ENCODE assay signal across 28 cellular contexts in the genomic region with DNA sequence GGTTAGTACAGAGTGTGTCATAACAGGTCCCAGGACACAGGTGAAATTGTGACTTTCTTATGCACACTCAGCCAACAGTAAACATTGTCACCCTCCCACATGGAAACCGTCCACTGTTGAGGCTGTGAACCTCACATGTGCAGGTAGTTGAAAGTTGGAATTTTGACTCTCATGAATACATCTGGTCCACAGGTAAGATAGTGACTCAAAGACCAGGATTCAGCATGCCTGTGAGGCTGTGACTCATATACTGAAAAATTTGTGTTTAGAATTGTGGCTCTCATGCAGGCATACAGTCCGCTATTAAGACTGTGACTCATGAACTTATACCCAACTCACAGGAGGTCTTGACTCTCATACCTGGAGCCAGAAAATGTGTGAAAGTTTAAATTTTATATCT.
"Had no signal": no experiment of that assay in that cellular context is flagged by ENCODE, and none has a peak within 500 bp of the region (broad histone marks: within the 10 kb centered on the region; RNA-seq: fewer than 3 reads in every experiment).

No MANE protein-coding gene starts in this region.

- H3K4me1 Mint-ChIP-seq: naive thymus-derived CD8-positive, alpha-beta T cell; nephron progenitor cell; neural crest cell; stimulated activated effector memory CD8-positive, alpha-beta T cell treated with anti-CD3 and anti-CD28 coated beads, Interleukin-12 subunit alpha, Interleukin-12 subunit beta, amount 100 ng/mL, for 72 hours; stimulated activated naive B cell treated with anti-CD40 and anti-IgM and Interleukin-4, amounts not matched to agents 10 μg/mL and 1 μg/mL and 100 μg/mL, for 72 hours had no signal

- H3K27me3 ChIP-seq: neutrophil, pancreas, right lobe of liver, sigmoid colon, stomach, thyroid gland, tibial nerve, upper lobe of right lung, uterus had no signal

- FAIRE-seq: pancreas, small intestine had no signal

- H3K4me1 ChIP-seq: pancreas, prostate gland, right lobe of liver, sigmoid colon, stomach, thyroid gland, tibial nerve, upper lobe of right lung, uterus had no signal

- H3K27ac Mint-ChIP-seq: naive thymus-derived CD8-positive, alpha-beta T cell; natural killer cell treated with Interleukin-12 subunit alpha and Interleukin-12 subunit beta and Interleukin-15 and Interleukin-18, amount 100 ng/mL, for 72 hours; nephron progenitor cell; stimulated activated effector memory CD8-positive, alpha-beta T cell treated with anti-CD3 and anti-CD28 coated beads, Interleukin-12 subunit alpha, Interleukin-12 subunit beta, amount 100 ng/mL, for 72 hours; stimulated activated naive B cell treated with anti-CD40 and anti-IgM and Interleukin-4, amounts not matched to agents 10 μg/mL and 1 μg/mL and 100 μg/mL, for 72 hours; stimulated activated naive CD8-positive, alpha-beta T cell treated with anti-CD3 and anti-CD28 coated beads, Interleukin-15, Interleukin-2, amounts not matched to agents 100 ng/mL and 50 ng/mL, for 24 hours; type B pancreatic cell had no signal

- H3K27me3 Mint-ChIP-seq: naive thymus-derived CD8-positive, alpha-beta T cell; natural killer cell treated with Interleukin-12 subunit alpha and Interleukin-12 subunit beta and Interleukin-15 and Interleukin-18, amount 100 ng/mL, for 72 hours; stimulated activated naive B cell treated with anti-CD40 and anti-IgM and Interleukin-4, amounts not matched to agents 10 μg/mL and 1 μg/mL and 100 μg/mL, for 72 hours; stimulated activated naive CD8-positive, alpha-beta T cell treated with anti-CD3 and anti-CD28 coated beads, Interleukin-15, Interleukin-2, amounts not matched to agents 100 ng/mL and 50 ng/mL, for 24 hours; type B pancreatic cell had no signal

- H3K36me3 Mint-ChIP-seq: natural killer cell treated with Interleukin-12 subunit alpha and Interleukin-12 subunit beta and Interleukin-15 and Interleukin-18, amount 100 ng/mL, for 72 hours; stimulated activated effector memory CD8-positive, alpha-beta T cell treated with anti-CD3 and anti-CD28 coated beads, Interleukin-12 subunit alpha, Interleukin-12 subunit beta, amount 100 ng/mL, for 72 hours; stimulated activated naive B cell treated with anti-CD40 and anti-IgM and Interleukin-4, amounts not matched to agents 10 μg/mL and 1 μg/mL and 100 μg/mL, for 72 hours; type B pancreatic cell had no signal

- H3K4me3 Mint-ChIP-seq: naive thymus-derived CD8-positive, alpha-beta T cell; natural killer cell treated with Interleukin-12 subunit alpha and Interleukin-12 subunit beta and Interleukin-15 and Interleukin-18, amount 100 ng/mL, for 72 hours; nephron progenitor cell; neural crest cell; stimulated activated effector memory CD8-positive, alpha-beta T cell treated with anti-CD3 and anti-CD28 coated beads, Interleukin-12 subunit alpha, Interleukin-12 subunit beta, amount 100 ng/mL, for 72 hours; stimulated activated naive B cell treated with anti-CD40 and anti-IgM and Interleukin-4, amounts not matched to agents 10 μg/mL and 1 μg/mL and 100 μg/mL, for 72 hours; stimulated activated naive CD8-positive, alpha-beta T cell treated with anti-CD3 and anti-CD28 coated beads, Interleukin-15, Interleukin-2, amounts not matched to agents 100 ng/mL and 50 ng/mL, for 24 hours; type B pancreatic cell had no signal

- H3K27ac ChIP-seq: neutrophil, pancreas, prostate gland, right lobe of liver, sigmoid colon, stomach, thoracic aorta, thyroid gland, tibial nerve, upper lobe of right lung, uterus had no signal

- DNase-seq: naive thymus-derived CD8-positive, alpha-beta T cell; nephron progenitor cell; nucleus accumbens; pancreas; retina; right cardiac atrium; right lobe of liver; sigmoid colon; small intestine; stimulated activated CD4-positive, alpha-beta T cell treated with anti-CD3 and anti-CD28 coated beads, Interleukin-15, amount 100 ng/mL, for 24 hours; stimulated activated CD4-positive, alpha-beta T cell treated with anti-CD3 and anti-CD28 coated beads, Interleukin-2, amount 100 ng/mL, for 24 hours; stimulated activated CD4-positive, alpha-beta T cell treated with anti-CD3 and anti-CD28 coated beads, Interleukin-2, amount 100 ng/mL, for 48 hours; stimulated activated CD4-positive, alpha-beta T cell treated with anti-CD3 and anti-CD28 coated beads, Interleukin-4, amount 100 ng/mL, for 24 hours; stimulated activated naive B cell treated with anti-CD40 and anti-IgM and Interleukin-4, amounts not matched to agents 10 μg/mL and 1 μg/mL and 100 μg/mL, for 72 hours; stimulated activated naive CD4-positive, alpha-beta T cell treated with Interleukin-2 at 50 U/mL for 16 hours; stomach; thyroid gland; upper lobe of right lung; uterus had no signal

- H3K4me3 ChIP-seq: pancreas, prostate gland, right lobe of liver, sigmoid colon, stomach, thoracic aorta, thyroid gland, tibial nerve, upper lobe of right lung, uterus had no signal

- ATAC-seq: naive thymus-derived CD8-positive, alpha-beta T cell; natural killer cell treated with Interleukin-12 subunit alpha and Interleukin-12 subunit beta and Interleukin-15 and Interleukin-18, amount 100 ng/mL, for 72 hours; pancreas; right cardiac atrium; right lobe of liver; stimulated activated effector memory CD8-positive, alpha-beta T cell treated with anti-CD3 and anti-CD28 coated beads, Interleukin-12 subunit alpha, Interleukin-12 subunit beta, amount 100 ng/mL, for 72 hours; stimulated activated naive B cell treated with anti-CD40 and anti-IgM and Interleukin-4, amounts not matched to agents 10 μg/mL and 1 μg/mL and 100 μg/mL, for 72 hours; upper lobe of right lung had no signal

- H3K36me3 ChIP-seq: neutrophil, pancreas, prostate gland, right lobe of liver, sigmoid colon, stomach, thoracic aorta, thyroid gland, tibial nerve, upper lobe of right lung, uterus had no signal

- H3K9me3 Mint-ChIP-seq: natural killer cell treated with Interleukin-12 subunit alpha and Interleukin-12 subunit beta and Interleukin-15 and Interleukin-18, amount 100 ng/mL, for 72 hours; type B pancreatic cell had no signal

- H3K9me3 ChIP-seq: pancreas, prostate gland, right lobe of liver, thoracic aorta, thyroid gland, upper lobe of right lung, uterus had no signal
